ENCODE assay signal across 1 cellular context in the genomic region with DNA sequence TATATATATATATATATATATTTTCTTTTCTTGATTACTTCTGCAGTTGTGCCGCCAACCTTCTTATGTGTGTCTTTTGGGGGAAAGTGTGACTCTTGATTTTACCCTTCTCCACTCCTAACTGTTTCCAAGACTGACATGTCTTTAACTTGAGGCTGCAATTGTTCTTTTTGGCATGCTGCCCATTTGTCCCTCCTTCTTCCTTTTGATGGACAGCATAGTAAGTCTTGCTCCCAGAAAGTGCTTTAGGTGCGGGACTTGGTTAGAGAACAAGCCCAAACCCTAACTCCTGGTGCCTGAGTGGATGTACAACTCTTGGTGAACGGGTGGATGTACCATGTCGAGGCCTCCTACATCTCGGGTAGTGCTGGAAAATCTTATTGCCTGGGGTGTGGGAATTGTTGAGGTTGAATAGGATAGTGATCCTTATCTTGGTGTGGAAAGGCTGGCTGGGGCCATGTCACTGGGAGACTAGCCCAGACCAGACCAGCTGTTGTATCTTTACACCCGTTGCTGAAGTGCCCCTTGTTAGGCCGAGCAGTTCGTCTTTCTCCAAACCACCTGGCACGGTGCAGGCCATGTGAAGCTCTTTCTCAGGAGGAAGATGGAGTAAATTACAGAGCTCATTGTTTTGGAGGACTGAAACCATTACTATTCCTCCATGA.
TF ChIP-seq lines count a peak whose summit lies in the region.

No MANE protein-coding gene starts in this region.

TF ChIP-seq in WTC11, 78 proteins besides CTCF, POLR2A, EP300 and RAD21 (continued from another document):
- TF ChIP-seq, protein P1, sequence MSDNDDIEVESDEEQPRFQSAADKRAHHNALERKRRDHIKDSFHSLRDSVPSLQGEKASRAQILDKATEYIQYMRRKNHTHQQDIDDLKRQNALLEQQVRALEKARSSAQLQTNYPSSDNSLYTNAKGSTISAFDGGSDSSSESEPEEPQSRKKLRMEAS (CRISPR knock-in tag; IDR thresholded peaks at IDR 0.05): no peak
- TF ChIP-seq GTF2I (CRISPR knock-in tag; conservative IDR thresholded peaks at IDR 0.05): no peak
- no peak for TF ChIP-seq TCF7 (CRISPR knock-in tag; IDR thresholded peaks at IDR 0.05; ENCODE audit: low read depth)
- TF ChIP-seq, protein P2, sequence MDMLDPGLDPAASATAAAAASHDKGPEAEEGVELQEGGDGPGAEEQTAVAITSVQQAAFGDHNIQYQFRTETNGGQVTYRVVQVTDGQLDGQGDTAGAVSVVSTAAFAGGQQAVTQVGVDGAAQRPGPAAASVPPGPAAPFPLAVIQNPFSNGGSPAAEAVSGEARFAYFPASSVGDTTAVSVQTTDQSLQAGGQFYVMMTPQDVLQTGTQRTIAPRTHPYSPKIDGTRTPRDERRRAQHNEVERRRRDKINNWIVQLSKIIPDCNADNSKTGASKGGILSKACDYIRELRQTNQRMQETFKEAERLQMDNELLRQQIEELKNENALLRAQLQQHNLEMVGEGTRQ (CRISPR knock-in tag; IDR thresholded peaks at IDR 0.05): no peak
- TF ChIP-seq, protein P3, sequence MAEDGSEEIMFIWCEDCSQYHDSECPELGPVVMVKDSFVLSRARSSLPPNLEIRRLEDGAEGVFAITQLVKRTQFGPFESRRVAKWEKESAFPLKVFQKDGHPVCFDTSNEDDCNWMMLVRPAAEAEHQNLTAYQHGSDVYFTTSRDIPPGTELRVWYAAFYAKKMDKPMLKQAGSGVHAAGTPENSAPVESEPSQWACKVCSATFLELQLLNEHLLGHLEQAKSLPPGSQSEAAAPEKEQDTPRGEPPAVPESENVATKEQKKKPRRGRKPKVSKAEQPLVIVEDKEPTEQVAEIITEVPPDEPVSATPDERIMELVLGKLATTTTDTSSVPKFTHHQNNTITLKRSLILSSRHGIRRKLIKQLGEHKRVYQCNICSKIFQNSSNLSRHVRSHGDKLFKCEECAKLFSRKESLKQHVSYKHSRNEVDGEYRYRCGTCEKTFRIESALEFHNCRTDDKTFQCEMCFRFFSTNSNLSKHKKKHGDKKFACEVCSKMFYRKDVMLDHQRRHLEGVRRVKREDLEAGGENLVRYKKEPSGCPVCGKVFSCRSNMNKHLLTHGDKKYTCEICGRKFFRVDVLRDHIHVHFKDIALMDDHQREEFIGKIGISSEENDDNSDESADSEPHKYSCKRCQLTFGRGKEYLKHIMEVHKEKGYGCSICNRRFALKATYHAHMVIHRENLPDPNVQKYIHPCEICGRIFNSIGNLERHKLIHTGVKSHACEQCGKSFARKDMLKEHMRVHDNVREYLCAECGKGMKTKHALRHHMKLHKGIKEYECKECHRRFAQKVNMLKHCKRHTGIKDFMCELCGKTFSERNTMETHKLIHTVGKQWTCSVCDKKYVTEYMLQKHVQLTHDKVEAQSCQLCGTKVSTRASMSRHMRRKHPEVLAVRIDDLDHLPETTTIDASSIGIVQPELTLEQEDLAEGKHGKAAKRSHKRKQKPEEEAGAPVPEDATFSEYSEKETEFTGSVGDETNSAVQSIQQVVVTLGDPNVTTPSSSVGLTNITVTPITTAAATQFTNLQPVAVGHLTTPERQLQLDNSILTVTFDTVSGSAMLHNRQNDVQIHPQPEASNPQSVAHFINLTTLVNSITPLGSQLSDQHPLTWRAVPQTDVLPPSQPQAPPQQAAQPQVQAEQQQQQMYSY (CRISPR knock-in tag; IDR thresholded peaks at IDR 0.05): no peak
